ENCODE assay signal across 8 cellular contexts in genomic region chr1:109532365-109533136, GRCh38.
DNase-seq lines count a peak whose midpoint lies in the region; ATAC-seq lines count a peak whose summit lies in the region.

No MANE protein-coding gene starts in this region.

- peak; percentile 62 for ATAC-seq in HG03103 (IDR thresholded peaks at IDR 0.05; ENCODE audit: low read depth, unreplicated experiment)
- peak; percentile 88 to 90 for ATAC-seq in activated CD4-positive, CD25-positive, alpha-beta regulatory T cell treated with anti-CD3 and anti-CD28 coated beads, Interleukin-2, amount 50 U/mL, for 24 hours

- DNase-seq in NCI-H1417 (lab: John Stamatoyannopoulos, UW) (peak; percentile 66 to 85 (median 79)), NCI-H1417 treated with DMSO at 0.1 percent for 48 hours (lab: John Stamatoyannopoulos, UW) (no peak), NCI-H345 treated with DMSO at 0.1 percent for 48 hours (lab: John Stamatoyannopoulos, UW; ENCODE audit: unreplicated experiment) (peak; percentile 40), left kidney (ENCODE audit: low read depth, low spot score) (peak; percentile 94)
- peak; percentile 83 for DNase-seq in central memory CD4-positive, alpha-beta T cell
- DNase-seq in stimulated activated CD4-positive, alpha-beta T cell treated with anti-CD3 and anti-CD28 coated beads, Interleukin-1b, Interleukin-23, amount 100 ng/mL, for 4 hours (ENCODE audit: low read depth in 2 of 2): peak; percentile 87 to 91
